ENCODE assay signal across 8 cellular contexts in the genomic region with DNA sequence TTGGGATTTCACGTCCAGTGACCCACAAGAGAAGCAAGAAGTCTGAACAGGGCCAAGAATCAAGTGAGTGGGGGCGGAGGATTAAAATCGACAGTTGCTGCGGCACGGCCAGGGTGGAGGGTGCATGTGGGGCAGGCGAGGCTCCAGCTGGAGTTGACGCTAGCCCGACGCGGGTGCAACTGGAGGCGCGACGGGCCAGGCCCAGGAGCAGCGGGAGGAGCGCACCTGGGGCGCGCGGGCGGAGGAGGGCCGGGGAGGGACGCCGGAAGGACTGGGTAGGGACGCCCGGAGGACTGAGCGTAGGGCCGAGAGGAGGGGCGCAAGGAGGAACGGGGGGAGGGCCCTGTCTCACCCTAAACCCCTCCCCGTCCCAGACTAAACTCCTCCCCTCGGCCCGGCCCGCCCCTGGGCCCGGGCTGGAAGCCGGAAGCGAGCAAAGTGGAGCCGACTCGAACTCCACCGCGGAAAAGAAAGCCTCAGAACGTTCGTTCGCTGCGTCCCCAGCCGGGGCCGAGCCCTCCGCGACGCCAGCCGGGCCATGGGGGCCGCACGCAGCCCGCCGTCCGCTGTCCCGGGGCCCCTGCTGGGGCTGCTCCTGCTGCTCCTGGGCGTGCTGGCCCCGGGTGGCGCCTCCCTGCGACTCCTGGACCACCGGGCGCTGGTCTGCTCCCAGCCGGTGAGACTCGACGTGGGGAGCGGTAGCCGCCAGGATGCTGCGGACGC. TPM values are rescaled to one million over a fixed set of nuclear protein-coding genes. Genes with fewer than 3 reads are reported as not detected.
A peak's percentile ranks its signal among the peaks of the same experiment; 100 is the strongest.
DNase-seq lines count a peak whose midpoint lies in the region; ATAC-seq and TF ChIP-seq lines count a peak whose summit lies in the region.

A gene with protein sequence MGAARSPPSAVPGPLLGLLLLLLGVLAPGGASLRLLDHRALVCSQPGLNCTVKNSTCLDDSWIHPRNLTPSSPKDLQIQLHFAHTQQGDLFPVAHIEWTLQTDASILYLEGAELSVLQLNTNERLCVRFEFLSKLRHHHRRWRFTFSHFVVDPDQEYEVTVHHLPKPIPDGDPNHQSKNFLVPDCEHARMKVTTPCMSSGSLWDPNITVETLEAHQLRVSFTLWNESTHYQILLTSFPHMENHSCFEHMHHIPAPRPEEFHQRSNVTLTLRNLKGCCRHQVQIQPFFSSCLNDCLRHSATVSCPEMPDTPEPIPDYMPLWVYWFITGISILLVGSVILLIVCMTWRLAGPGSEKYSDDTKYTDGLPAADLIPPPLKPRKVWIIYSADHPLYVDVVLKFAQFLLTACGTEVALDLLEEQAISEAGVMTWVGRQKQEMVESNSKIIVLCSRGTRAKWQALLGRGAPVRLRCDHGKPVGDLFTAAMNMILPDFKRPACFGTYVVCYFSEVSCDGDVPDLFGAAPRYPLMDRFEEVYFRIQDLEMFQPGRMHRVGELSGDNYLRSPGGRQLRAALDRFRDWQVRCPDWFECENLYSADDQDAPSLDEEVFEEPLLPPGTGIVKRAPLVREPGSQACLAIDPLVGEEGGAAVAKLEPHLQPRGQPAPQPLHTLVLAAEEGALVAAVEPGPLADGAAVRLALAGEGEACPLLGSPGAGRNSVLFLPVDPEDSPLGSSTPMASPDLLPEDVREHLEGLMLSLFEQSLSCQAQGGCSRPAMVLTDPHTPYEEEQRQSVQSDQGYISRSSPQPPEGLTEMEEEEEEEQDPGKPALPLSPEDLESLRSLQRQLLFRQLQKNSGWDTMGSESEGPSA (plus strand): TSS at position 447 of the 723 bp plus-strand sequence. CDS start 92 bp downstream, at position 539.

- TF ChIP-seq CTCF in GM13977 (IDR thresholded peaks at IDR 0.05; ENCODE audit: extremely low read depth, insufficient read depth, missing control alignments) (no peak), astrocyte of the cerebellum (IDR thresholded peaks at IDR 0.05; ENCODE audit: low read depth, low read length, missing control alignments) (no peak), hepatocyte (IDR thresholded peaks at IDR 0.05; ENCODE audit: poor library complexity) (no peak), vagina (IDR thresholded peaks at IDR 0.05) (peak in 1 of 3 experiments; percentile 8)

- H3K9ac ChIP-seq in rectal smooth muscle tissue (ENCODE audit: low read length), result peak within 1 kb of the TSS; percentile 60

- no peaks in the 10 kb centered on the region for H3K36me3 ChIP-seq in hepatocyte (replicated peaks; ENCODE audit: insufficient read depth, low read depth)
- H3K36me3 ChIP-seq in rectal smooth muscle tissue (ENCODE audit: control insufficient read depth, insufficient read depth, low read length), result no peaks in the 10 kb centered on the region
- H3K36me3 ChIP-seq in vagina, result no peaks in the 10 kb centered on the region

- H3K9me2 ChIP-seq in hepatocyte (replicated peaks; ENCODE audit: insufficient read depth), result no peaks in the 10 kb centered on the region

- peak within 1 kb of the TSS; percentile 91 for H3K4me2 ChIP-seq in hepatocyte

- TF ChIP-seq POLR2A in vagina (IDR thresholded peaks at IDR 0.05), result peak in 1 of 2 donors; percentile 77

- H3K4me1 ChIP-seq in hepatocyte (ENCODE audit: insufficient read depth) (peaks cover 9% of the 10 kb centered on the region), rectal smooth muscle tissue (ENCODE audit: control insufficient read depth, insufficient read depth, low read length) (no peaks in the 10 kb centered on the region), vagina (peaks cover 27% of the 10 kb centered on the region)

- H4K20me1 ChIP-seq in hepatocyte (ENCODE audit: insufficient read depth, poor library complexity, severe bottlenecking), result peaks cover 10% of the 10 kb centered on the region

- H3K4me3 ChIP-seq in astrocyte of the cerebellum (ENCODE audit: low read depth, low read length), result peak within 1 kb of the TSS; percentile 86
- H3K4me3 ChIP-seq in hepatocyte, result peak within 1 kb of the TSS; percentile 77
- H3K4me3 ChIP-seq in rectal smooth muscle tissue (ENCODE audit: low read length), result peak within 1 kb of the TSS; percentile 80
- H3K4me3 ChIP-seq in vagina, result peak within 1 kb of the TSS; percentile 85 to 91

- H3K9me3 ChIP-seq in hepatocyte (ENCODE audit: low read depth) (no peaks in the 10 kb centered on the region), vagina (no peaks in the 10 kb centered on the region)

- ATAC-seq in HG02840 (IDR thresholded peaks at IDR 0.05; ENCODE audit: low FRiP score, unreplicated experiment), result peak; percentile 78

- DNase-seq in GM13977 (ENCODE audit: low spot score) (peak; percentile 95), NCI-H146 treated with DMSO at 0.1 percent for 48 hours (lab: John Stamatoyannopoulos, UW; ENCODE audit: unreplicated experiment) (peak; percentile 78), T-helper 2 cell (peak; percentile 83 to 93 (median 89)), astrocyte of the cerebellum (ENCODE audit: low read depth) (peak; percentile 49), hepatocyte (ENCODE audit: low spot score) (peak; percentile 94), vagina (ENCODE audit: extremely low spot score in 2 of 2) (peak in 1 of 2 donors; percentile 91)

- H3K27me3 ChIP-seq in hepatocyte (no peaks in the 10 kb centered on the region), rectal smooth muscle tissue (ENCODE audit: control insufficient read depth, insufficient read depth, low read length) (no peaks in the 10 kb centered on the region), vagina (no peaks in the 10 kb centered on the region)

- H3K27ac ChIP-seq in hepatocyte (peak within 1 kb of the TSS; percentile 82), rectal smooth muscle tissue (ENCODE audit: low read depth, low read length) (no peak within 1 kb of the TSS), vagina (peak within 1 kb of the TSS; percentile 65)

- intact Hi-C loops in vagina (cut with DNase I), result loop anchor here (5.0 kb wide), 1 partner anchor 83 kb away; no protein-coding TSS in a partner anchor

- H3K79me2 ChIP-seq in hepatocyte, result peaks cover 15% of the 10 kb centered on the region

- in situ Hi-C loops in GM13977 (cut with MboI; ENCODE audit: low pct_unique_long_range_greater_than_20kb, low sequenced_read_pairs, unreplicated experiment) (no loop called here), astrocyte of the cerebellum (cut with HindIII; ENCODE audit: low sequenced_read_pairs) (no loop called here)

- peak within 1 kb of the TSS; percentile 94 for H2AFZ ChIP-seq in hepatocyte

- 1% methylated on average over 45 of the region's 68 CpGs for WGBS in hepatocyte (ENCODE audit: low lambda C conversion rate, missing lambda C conversion rate)

RNA-seq across cellular contexts. Expression of the gene that starts here (rescaled TPM):
- total RNA-seq in hepatocyte (6.6 and 8.4 TPM in 2 replicates), vagina (13.3 TPM)
- polyA plus RNA-seq in hepatocyte, result 13.1 and 14.6 TPM in 2 replicates
